ENCODE assay signal across 16 cellular contexts in genomic region chr1:115428262-115428661, GRCh38.
"Had no signal": no experiment of that assay in that cellular context is flagged by ENCODE, and none has a peak within 500 bp of the region (broad histone marks: within the 10 kb centered on the region; RNA-seq: fewer than 3 reads in every experiment).

No MANE protein-coding gene starts in this region.

- H3K27ac ChIP-seq: lower lobe of right lung, sigmoid colon, spleen, upper lobe of right lung had no signal

- DNase-seq: activated CD4-positive, alpha-beta T cell treated with anti-CD3 and anti-CD28 coated beads for 48 hours; activated CD8-positive, alpha-beta T cell treated with anti-CD3 and anti-CD28 coated beads for 36 hours; activated effector memory CD4-positive, alpha-beta T cell treated with anti-CD3 and anti-CD28 coated beads, Interleukin-2, amount 50 U/mL, for 16 hours; activated T-cell treated with anti-CD3 and anti-CD28 coated beads, Interleukin-2, amount 50 U/mL, for 48 hours; caudate nucleus; glutamatergic neuron; left colon; lower lobe of right lung; midbrain; sigmoid colon; spleen; stimulated activated naive CD8-positive, alpha-beta T cell treated with anti-CD3 and anti-CD28 coated beads, Interleukin-15, amount 100 ng/mL, for 72 hours; T-helper 17 cell; upper lobe of right lung had no signal

- H3K9me3 ChIP-seq: lower lobe of right lung, sigmoid colon, spleen, upper lobe of right lung had no signal

- H3K36me3 ChIP-seq: lower lobe of right lung, sigmoid colon, spleen, upper lobe of right lung had no signal

- ATAC-seq: activated CD8-positive, alpha-beta T cell treated with anti-CD3 and anti-CD28 coated beads for 36 hours; esophagus mucosa; left colon; lower lobe of right lung; stimulated activated naive CD8-positive, alpha-beta T cell treated with anti-CD3 and anti-CD28 coated beads, Interleukin-15, amount 100 ng/mL, for 72 hours; T-helper 17 cell; upper lobe of right lung; WTC11 had no signal

- H3K4me3 ChIP-seq: lower lobe of right lung, sigmoid colon, spleen, upper lobe of right lung had no signal

- H3K27me3 ChIP-seq: sigmoid colon, upper lobe of right lung had no signal

- H3K4me1 ChIP-seq: lower lobe of right lung, sigmoid colon, spleen, upper lobe of right lung had no signal
